ENCODE assay signal across 12 cellular contexts in the genomic region with DNA sequence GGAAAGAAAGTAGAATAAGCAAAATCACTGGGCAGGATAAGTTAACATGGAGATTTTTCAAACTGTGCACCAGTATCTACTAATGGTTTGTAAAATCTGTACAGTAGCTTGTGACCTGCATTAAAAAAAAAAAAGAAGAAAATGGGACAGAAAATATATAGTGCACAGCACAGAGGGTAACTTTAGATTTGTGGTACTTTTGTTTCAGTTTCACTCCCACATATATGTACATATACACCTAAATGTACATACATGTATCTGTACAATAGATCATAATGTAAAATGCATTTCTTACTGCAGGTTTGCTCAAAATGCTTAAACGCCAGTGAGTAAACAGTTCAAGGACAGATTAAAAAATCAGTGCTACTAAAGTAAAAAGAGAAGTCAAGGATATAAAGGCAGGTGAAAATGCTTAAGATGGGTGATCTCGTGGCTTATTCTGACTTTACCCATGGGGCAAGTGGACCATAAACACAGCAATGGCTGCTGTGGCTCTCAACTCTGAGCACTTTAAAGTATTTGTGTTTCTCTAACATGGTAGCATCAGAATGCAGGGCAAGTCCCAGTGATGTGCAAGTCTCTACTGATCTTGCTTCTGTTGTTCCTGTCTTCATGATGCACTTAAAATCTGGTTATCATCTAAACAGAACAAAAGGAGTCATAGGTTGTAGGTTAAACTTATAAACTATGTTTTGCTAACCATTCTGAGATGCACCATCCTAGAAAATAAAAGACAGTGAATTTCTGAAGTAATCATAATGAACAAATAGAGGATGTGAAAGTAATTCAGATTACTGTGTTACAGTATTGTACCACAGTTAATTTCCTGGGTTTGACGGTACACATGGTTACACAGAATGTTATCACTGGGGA.
A peak's percentile ranks its signal among the peaks of the same experiment; 100 is the strongest.
DNase-seq lines count a peak whose midpoint lies in the region; ATAC-seq and TF ChIP-seq lines count a peak whose summit lies in the region.
"Had no signal": no experiment of that assay in that cellular context is flagged by ENCODE, and none has a peak within 500 bp of the region (broad histone marks: within the 10 kb centered on the region; RNA-seq: fewer than 3 reads in every experiment).

No MANE protein-coding gene starts in this region.

- no peak overlapping the region for H2AFZ ChIP-seq in hepatocyte

- H3K27me3 ChIP-seq in hepatocyte, result no peaks in the 10 kb centered on the region
- H3K27me3 ChIP-seq: right lobe of liver had no signal

- no peak for TF ChIP-seq CTCF in hepatocyte (IDR thresholded peaks at IDR 0.05; ENCODE audit: poor library complexity)

- no peaks in the 10 kb centered on the region for H3K36me3 ChIP-seq in hepatocyte (replicated peaks; ENCODE audit: insufficient read depth, low read depth)
- H3K36me3 ChIP-seq: right lobe of liver had no signal

- peak; percentile 97 for ATAC-seq in GM18870 (IDR thresholded peaks at IDR 0.05; ENCODE audit: unreplicated experiment)
- ATAC-seq in GM21737 (IDR thresholded peaks at IDR 0.05; ENCODE audit: unreplicated experiment), result peak; percentile 88
- ATAC-seq in HG03342 (IDR thresholded peaks at IDR 0.05; ENCODE audit: unreplicated experiment), result peak; percentile 99
- ATAC-seq: right lobe of liver had no signal

- H3K4me3 ChIP-seq in hepatocyte, result no peak overlapping the region
- H3K4me3 ChIP-seq: right lobe of liver had no signal

- peak overlapping the region; percentile 1 for H3K27ac ChIP-seq in hepatocyte
- H3K27ac ChIP-seq: right lobe of liver had no signal

- no peaks in the 10 kb centered on the region for H3K9me2 ChIP-seq in hepatocyte (replicated peaks; ENCODE audit: insufficient read depth)

- no peaks in the 10 kb centered on the region for H3K79me2 ChIP-seq in hepatocyte

- 74% methylated on average over 3 of the region's 3 CpGs for WGBS in hepatocyte (ENCODE audit: low lambda C conversion rate, missing lambda C conversion rate)

- DNase-seq in hepatocyte (ENCODE audit: low spot score) (no peak), DMS 273 (lab: John Stamatoyannopoulos, UW; ENCODE audit: unreplicated experiment) (no peak), SW480 (ENCODE audit: low spot score) (no peak), NCI-H2196 (lab: John Stamatoyannopoulos, UW; ENCODE audit: unreplicated experiment) (no peak)
- DNase-seq in stimulated activated CD4-positive, alpha-beta T cell treated with anti-CD3 and anti-CD28 coated beads, Interleukin-4, amount 100 ng/mL, for 24 hours, result no peak
- DNase-seq: DMS53, NCI-H187, right lobe of liver, SHP77 had no signal

- peak overlapping the region; percentile 3 for H3K4me2 ChIP-seq in hepatocyte

- H3K9me3 ChIP-seq in hepatocyte (ENCODE audit: low read depth), result no peaks in the 10 kb centered on the region
- H3K9me3 ChIP-seq: right lobe of liver had no signal

- peaks cover 11% of the 10 kb centered on the region for H3K4me1 ChIP-seq in hepatocyte (ENCODE audit: insufficient read depth)
- H3K4me1 ChIP-seq: right lobe of liver had no signal

- H4K20me1 ChIP-seq in hepatocyte (ENCODE audit: insufficient read depth, poor library complexity, severe bottlenecking), result no peaks in the 10 kb centered on the region
